In the genomic region with DNA sequence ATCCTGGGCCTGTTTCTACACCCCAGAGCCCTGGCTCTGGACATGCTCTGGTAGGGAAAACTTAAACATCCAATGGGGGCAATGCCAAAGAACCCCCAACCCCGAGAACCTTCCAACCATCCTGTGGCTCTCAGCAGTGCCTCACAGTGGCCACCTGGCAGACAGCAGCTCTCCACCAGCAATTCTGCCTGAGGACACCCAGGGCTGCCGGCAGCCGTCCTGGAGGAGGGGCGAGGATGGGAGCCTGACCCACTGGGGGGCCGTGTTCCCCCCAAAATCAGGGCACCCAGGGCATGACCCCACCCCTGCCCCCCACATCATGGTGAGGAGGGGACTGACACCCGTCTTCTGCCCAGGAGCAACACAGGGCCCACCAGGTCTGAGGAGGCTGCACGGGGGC, we compare ENCODE assay signal across 19 cellular contexts. TPM values are rescaled to one million over a fixed set of nuclear protein-coding genes. Genes with fewer than 3 reads are reported as not detected.
DNase-seq lines count a peak whose midpoint lies in the region; ATAC-seq and TF ChIP-seq lines count a peak whose summit lies in the region.
"Had no signal": no experiment of that assay in that cellular context is flagged by ENCODE, and none has a peak within 500 bp of the region (broad histone marks: within the 10 kb centered on the region; RNA-seq: fewer than 3 reads in every experiment).

No MANE protein-coding gene starts in this region.

- DNase-seq in AG09319 (ENCODE audit: extremely low read depth, low read depth) (no peak), Panc1 (ENCODE audit: low read depth, low spot score) (no peak), neural progenitor cell (ENCODE audit: low spot score) (no peak), AG20443 (ENCODE audit: low spot score) (no peak), suprapubic skin (ENCODE audit: low spot score in 2 of 2) (no peak)
- no peak for DNase-seq in stimulated activated naive CD4-positive, alpha-beta T cell (lab: John Stamatoyannopoulos, UW)
- DNase-seq: activated CD4-positive, alpha-beta T cell treated with anti-CD3 and anti-CD28 coated beads for 4 hours; activated CD8-positive, alpha-beta memory T cell treated with anti-CD3 and anti-CD28 coated beads, Interleukin-2, amount 10 ng/mL, durations not matched to agents 7 days and 5 days; erythroblast; KG1; midbrain; NCI-H524; retina had no signal

- ATAC-seq in Panc1: no peak
- ATAC-seq in HG03135 (IDR thresholded peaks at IDR 0.05; ENCODE audit: unreplicated experiment): no peak
- ATAC-seq: activated CD8-positive, alpha-beta memory T cell treated with anti-CD3 and anti-CD28 coated beads, Interleukin-2, amount 10 ng/mL, durations not matched to agents 7 days and 5 days; HCT116; stimulated activated effector memory CD8-positive, alpha-beta T cell treated with anti-CD3 and anti-CD28 coated beads, Interleukin-12 subunit alpha, Interleukin-12 subunit beta, amount 100 ng/mL, for 72 hours had no signal

- H3K4me1 ChIP-seq in Panc1 (ENCODE audit: control insufficient read depth, insufficient read depth, low read length) (peaks cover 8% of the 10 kb centered on the region), neural progenitor cell (no peaks in the 10 kb centered on the region), suprapubic skin (peaks cover 7% of the 10 kb centered on the region)

- H3K4me1 Mint-ChIP-seq in neural progenitor cell: peaks cover 2% of the 10 kb centered on the region
- H3K4me1 Mint-ChIP-seq: activated CD8-positive, alpha-beta memory T cell treated with anti-CD3 and anti-CD28 coated beads, Interleukin-2, amount 10 ng/mL, durations not matched to agents 7 days and 5 days had no signal

- H3K27ac ChIP-seq in Panc1 (ENCODE audit: low read length) (no peak overlapping the region), neural progenitor cell (no peak overlapping the region), suprapubic skin (no peak overlapping the region)
- H3K27ac ChIP-seq: thoracic aorta had no signal

- H3F3A ChIP-seq in neural progenitor cell (ENCODE audit: low read depth): no peaks in the 10 kb centered on the region

- H4K20me1 ChIP-seq in neural progenitor cell (ENCODE audit: low read depth): no peaks in the 10 kb centered on the region

- no peak overlapping the region for H3K27ac Mint-ChIP-seq in neural progenitor cell
- H3K27ac Mint-ChIP-seq: activated CD8-positive, alpha-beta memory T cell treated with anti-CD3 and anti-CD28 coated beads, Interleukin-2, amount 10 ng/mL, durations not matched to agents 7 days and 5 days; B cell; stimulated activated effector memory CD8-positive, alpha-beta T cell treated with anti-CD3 and anti-CD28 coated beads, Interleukin-12 subunit alpha, Interleukin-12 subunit beta, amount 100 ng/mL, for 72 hours had no signal

- H3K9me3 ChIP-seq in Panc1 (ENCODE audit: control insufficient read depth, insufficient read depth, low read depth, low read length): no peaks in the 10 kb centered on the region
- H3K9me3 ChIP-seq in neural progenitor cell (ENCODE audit: low read depth): peaks cover 6% of the 10 kb centered on the region
- H3K9me3 ChIP-seq in suprapubic skin: no peaks in the 10 kb centered on the region

- H3K27me3 ChIP-seq in Panc1 (ENCODE audit: control insufficient read depth, insufficient read depth, low read length): no peaks in the 10 kb centered on the region
- H3K27me3 ChIP-seq in neural progenitor cell: no peaks in the 10 kb centered on the region
- H3K27me3 ChIP-seq in suprapubic skin: no peaks in the 10 kb centered on the region

- CTCF ChIA-PET in Panc1 (lab: Charles Lee): interaction anchor here (0.5 to 1.2 kb wide), 2 partner anchors 181 to 527 kb away, joined by 3 to 5 read pairs; no protein-coding TSS in a partner anchor

- H2AFZ ChIP-seq in neural progenitor cell (replicated peaks): no peak overlapping the region

- H3K4me2 ChIP-seq in neural progenitor cell: no peak overlapping the region

- H3K4me3 ChIP-seq in GM12875 (ENCODE audit: low read depth, low read length) (no peak overlapping the region), Panc1 (ENCODE audit: low read depth in 2 of 2, low read length in 2 of 2) (no peak overlapping the region), neural progenitor cell (no peak overlapping the region), suprapubic skin (no peak overlapping the region)
- H3K4me3 ChIP-seq: thoracic aorta had no signal

- no peak overlapping the region for H3K9ac ChIP-seq in neural progenitor cell

- in situ Hi-C loops in Panc1 (cut with HindIII; ENCODE audit: low pct_unique_long_range_greater_than_20kb, low sequenced_read_pairs): no loop called here

- no peak for TF ChIP-seq EP300 in suprapubic skin (IDR thresholded peaks at IDR 0.05)

- peaks cover 5% of the 10 kb centered on the region for H3K27me3 Mint-ChIP-seq in neural progenitor cell (ENCODE audit: insufficient read depth, low read depth)
- H3K27me3 Mint-ChIP-seq: activated CD8-positive, alpha-beta memory T cell treated with anti-CD3 and anti-CD28 coated beads, Interleukin-2, amount 10 ng/mL, durations not matched to agents 7 days and 5 days; B cell had no signal

- no TSS peak for BruUV-seq in Panc1 (replicated peaks; lab: Mats Ljungman, UMichigan)

- H3K36me3 ChIP-seq in Panc1 (ENCODE audit: control insufficient read depth, insufficient read depth, low read length) (no peaks in the 10 kb centered on the region), neural progenitor cell (no peaks in the 10 kb centered on the region), suprapubic skin (no peaks in the 10 kb centered on the region)
- H3K36me3 ChIP-seq: thoracic aorta had no signal

- peaks cover 5% of the 10 kb centered on the region for H3K36me3 Mint-ChIP-seq in neural progenitor cell
- H3K36me3 Mint-ChIP-seq: stimulated activated effector memory CD8-positive, alpha-beta T cell treated with anti-CD3 and anti-CD28 coated beads, Interleukin-12 subunit alpha, Interleukin-12 subunit beta, amount 100 ng/mL, for 72 hours had no signal

- no peak overlapping the region for H3K4me3 Mint-ChIP-seq in neural progenitor cell
- H3K4me3 Mint-ChIP-seq: activated CD8-positive, alpha-beta memory T cell treated with anti-CD3 and anti-CD28 coated beads, Interleukin-2, amount 10 ng/mL, durations not matched to agents 7 days and 5 days; B cell; stimulated activated effector memory CD8-positive, alpha-beta T cell treated with anti-CD3 and anti-CD28 coated beads, Interleukin-12 subunit alpha, Interleukin-12 subunit beta, amount 100 ng/mL, for 72 hours had no signal

- intact Hi-C loops in Panc1 (cut with micrococcal nuclease; ENCODE audit: unreplicated experiment): no loop called here

- WGBS in suprapubic skin: 89% methylated on average over 3 of the region's 7 CpGs

- TF ChIP-seq CTCF in AG09319 (IDR thresholded peaks at IDR 0.05; ENCODE audit: low read depth, low read length) (peak; percentile 2), GM12875 (IDR thresholded peaks at IDR 0.05; ENCODE audit: borderline replicate concordance, insufficient read depth, low read depth, low read length) (peak; percentile 28; the same call in 1 of the 2 replicates), Panc1 (IDR thresholded peaks at IDR 0.05) (peak; percentile 65), neural progenitor cell (IDR thresholded peaks at IDR 0.05) (peak; percentile 14), suprapubic skin (IDR thresholded peaks at IDR 0.05) (no peak)

- H3K9me3 Mint-ChIP-seq in neural progenitor cell: peaks cover 36% of the 10 kb centered on the region

- no peak for TF ChIP-seq POLR2A in suprapubic skin (IDR thresholded peaks at IDR 0.05)

- POLR2A ChIA-PET in Panc1 (lab: Charles Lee): interaction anchor here (0.5 kb wide), 1 partner anchor 307 kb away, joined by 4 read pairs; no protein-coding TSS in a partner anchor

- H3K79me2 ChIP-seq in neural progenitor cell (ENCODE audit: low read depth): no peaks in the 10 kb centered on the region

RNA-seq across cellular contexts. Expression of a gene that starts 32.7 kb away (rescaled TPM):
- total RNA-seq in Panc1 (2021; ENCODE audit: unreplicated experiment): 9.9 TPM
- 18.0 TPM for polyA plus RNA-seq in Panc1 (2012; ENCODE audit: insufficient read length)
- total RNA-seq in neural progenitor cell (ENCODE audit: low replicate concordance): 17.7 and 28.1 TPM in 2 replicates
- 1 to 10 TPM in 1 of 4 donors, under 1 TPM in 2, not detected in 1; 0.38 to 1.7 (median 0.91) TPM for total RNA-seq in suprapubic skin

Comparison
In these comparisons a context has a peak if more than half of its experiments do, and no peak if none do; other contexts are left out.
1. CTCF ChIP-seq: peak in AG09319 (single experiment), GM12875 (single experiment), Panc1 (single experiment) and neural progenitor cell (single experiment); none in suprapubic skin (0 of 2).